ENCODE assay signal across 24 cellular contexts in genomic region chr11:114142646-114143045, GRCh38.
DNase-seq lines count a peak whose midpoint lies in the region; ATAC-seq and TF ChIP-seq lines count a peak whose summit lies in the region.
"Had no signal": no experiment of that assay in that cellular context is flagged by ENCODE, and none has a peak within 500 bp of the region (broad histone marks: within the 10 kb centered on the region; RNA-seq: fewer than 3 reads in every experiment).

No MANE protein-coding gene starts in this region.

- no peaks in the 10 kb centered on the region for H3K79me2 ChIP-seq in PC-3 (ENCODE audit: low read length)

- H3K4me3 ChIP-seq in A673 (ENCODE audit: low read depth, low read length, poor library complexity, severe bottlenecking) = no peak overlapping the region
- H3K4me3 ChIP-seq in muscle layer of colon (ENCODE audit: low read depth in 1 of 2, low read length in 2 of 2) = no peak overlapping the region
- no peak overlapping the region for H3K4me3 ChIP-seq in subcutaneous abdominal adipose tissue (ENCODE audit: low read depth in 1 of 5, low read length in 5 of 5)
- no peak overlapping the region for H3K4me3 ChIP-seq in colonic mucosa
- H3K4me3 ChIP-seq in PC-3 (ENCODE audit: low read length) = no peak overlapping the region
- H3K4me3 ChIP-seq: spleen had no signal

- H3K4me1 ChIP-seq in A673 (ENCODE audit: insufficient read depth, low read length, poor library complexity, severe bottlenecking) (peaks cover 99% of the 10 kb centered on the region), muscle layer of colon (ENCODE audit: insufficient read depth, low read length) (peaks cover 82% of the 10 kb centered on the region), subcutaneous abdominal adipose tissue (ENCODE audit: control insufficient read depth in 5 of 5, insufficient read depth in 5 of 5, low read length in 5 of 5) (peaks cover 14 to 75% (median 64%) of the 10 kb centered on the region in 5 donors), colonic mucosa (no peaks in the 10 kb centered on the region), PC-3 (ENCODE audit: insufficient read depth, low read length) (no peaks in the 10 kb centered on the region)

- peaks cover 6% of the 10 kb centered on the region for H3K36me3 Mint-ChIP-seq in brain

- no TSS peak for BruUV-seq in A673 (replicated peaks; lab: Mats Ljungman, UMichigan)
- no TSS peak for BruUV-seq in PC-3 (replicated peaks; lab: Mats Ljungman, UMichigan)

- H3K4me3 Mint-ChIP-seq in brain = no peak overlapping the region
- H3K4me3 Mint-ChIP-seq: CD4-positive, CD25-positive, alpha-beta regulatory T cell; H9 had no signal

- no peaks in the 10 kb centered on the region for H4K20me1 ChIP-seq in PC-3 (ENCODE audit: low read length)

- no peaks in the 10 kb centered on the region for H3K27me3 ChIP-seq in A673 (replicated peaks; ENCODE audit: insufficient read depth, low read depth, low read length, poor library complexity)
- no peaks in the 10 kb centered on the region for H3K27me3 ChIP-seq in muscle layer of colon (ENCODE audit: control insufficient read depth in 1 of 2, insufficient read depth in 2 of 2, low read length in 2 of 2)
- no peaks in the 10 kb centered on the region for H3K27me3 ChIP-seq in subcutaneous abdominal adipose tissue (ENCODE audit: control insufficient read depth in 5 of 5, insufficient read depth in 4 of 5, low read length in 5 of 5)
- no peaks in the 10 kb centered on the region for H3K27me3 ChIP-seq in colonic mucosa
- H3K27me3 ChIP-seq in PC-3 (ENCODE audit: low read length) = peaks cover 94% of the 10 kb centered on the region
- H3K27me3 ChIP-seq: spleen had no signal

- no peaks in the 10 kb centered on the region for H3K9me3 ChIP-seq in A673 (ENCODE audit: low read depth, low read length, poor library complexity, severe bottlenecking)
- H3K9me3 ChIP-seq in muscle layer of colon (ENCODE audit: low read length) = no peaks in the 10 kb centered on the region
- H3K9me3 ChIP-seq in subcutaneous abdominal adipose tissue (ENCODE audit: control insufficient read depth in 5 of 5, low read length in 5 of 5) = no peaks in the 10 kb centered on the region
- no peaks in the 10 kb centered on the region for H3K9me3 ChIP-seq in colonic mucosa
- no peaks in the 10 kb centered on the region for H3K9me3 ChIP-seq in PC-3 (ENCODE audit: low read length)
- H3K9me3 ChIP-seq: spleen had no signal

- H3K27me3 Mint-ChIP-seq in brain = peaks cover 17% of the 10 kb centered on the region

- no peak overlapping the region for H2AFZ ChIP-seq in PC-3 (ENCODE audit: low read length)

- H3F3A ChIP-seq in PC-3 (ENCODE audit: low read length, unreplicated experiment) = no peaks in the 10 kb centered on the region

- no peaks in the 10 kb centered on the region for H3K9me2 ChIP-seq in PC-3 (replicated peaks; ENCODE audit: low read length)

- ATAC-seq in SK-N-SH treated with all-trans-retinoic acid at 6 μM for 48 hours = no peak
- ATAC-seq in PC-3 = no peak

- H3K4me2 ChIP-seq in PC-3 (ENCODE audit: low read length) = no peak overlapping the region

- peaks cover 0 to 5% (median 0%) of the 10 kb centered on the region in 5 experiments for H3K9me3 Mint-ChIP-seq in brain
- H3K9me3 Mint-ChIP-seq: effector memory CD8-positive, alpha-beta T cell; H9 had no signal

- intact Hi-C loops in A673 (cut with micrococcal nuclease; ENCODE audit: unreplicated experiment) = loop anchor here (2.0 kb wide), 1 partner anchor 66 kb away; no protein-coding TSS in a partner anchor
- intact Hi-C loops in colonic mucosa (cut with DNase I) = no loop called here
- intact Hi-C loops in PC-3 (cut with micrococcal nuclease) = no loop called here

- H3K4me1 Mint-ChIP-seq in brain = peaks cover 69% of the 10 kb centered on the region

- H3K9ac ChIP-seq in muscle layer of colon (ENCODE audit: low read length) (no peak overlapping the region), subcutaneous abdominal adipose tissue (ENCODE audit: low read length in 5 of 5) (no peak overlapping the region), colonic mucosa (ENCODE audit: low read depth in 2 of 2, low read length in 2 of 2) (peak overlapping the region in 1 of 2 donors; percentile 43), PC-3 (ENCODE audit: low read length) (no peak overlapping the region)

- peak overlapping the region; percentile 91 for H3K27ac ChIP-seq in A673 (ENCODE audit: low read depth, low read length, poor library complexity, severe bottlenecking)
- H3K27ac ChIP-seq in muscle layer of colon (ENCODE audit: low read depth, low read length) = peak overlapping the region; percentile 46
- peak overlapping the region; percentile 47 for H3K27ac ChIP-seq in subcutaneous abdominal adipose tissue (ENCODE audit: low read depth, low read length)
- H3K27ac ChIP-seq in colonic mucosa = no peak overlapping the region
- H3K27ac ChIP-seq in PC-3 (ENCODE audit: low read length) = no peak overlapping the region

- H3K27ac Mint-ChIP-seq in brain = peak overlapping the region in 3 of 5 experiments; percentile 17 to 93 (median 74)
- H3K27ac Mint-ChIP-seq: effector memory CD8-positive, alpha-beta T cell; H9 had no signal

- POLR2A ChIA-PET in A673 (lab: Charles Lee; ENCODE audit: low non-redundant PET) = interaction anchor here (0.6 kb wide), 1 partner anchor 24 kb away, joined by 14 read pairs; no protein-coding TSS in a partner anchor
- POLR2A ChIA-PET in PC-3 (lab: Charles Lee; ENCODE audit: unreplicated experiment) = no interaction called here

- TF ChIP-seq CTCF in A673 (conservative IDR thresholded peaks at IDR 0.05; ENCODE audit: low read depth, low read length) (no peak), brain (conservative IDR thresholded peaks at IDR 0.05) (no peak), colonic mucosa (IDR thresholded peaks at IDR 0.05) (no peak), PC-3 (conservative IDR thresholded peaks at IDR 0.05; ENCODE audit: low read depth, low read length) (no peak)

- CTCF ChIA-PET in A673 (lab: Charles Lee) = no interaction called here
- CTCF ChIA-PET in PC-3 (lab: Charles Lee) = no interaction called here

- peak; percentile 17 for DNase-seq in A673 (ENCODE audit: low spot score)
- DNase-seq in colonic mucosa = no peak
- no peak for DNase-seq in activated naive CD4-positive, alpha-beta T cell treated with anti-CD3 and anti-CD28 coated beads, Interleukin-2, amount 50 U/mL, for 16 hours
- DNase-seq in PC-3 = no peak
- DNase-seq: ACHN; activated CD4-positive, alpha-beta T cell treated with anti-CD3 and anti-CD28 coated beads, Interleukin-2, amount 50 U/mL, for 4 hours; anterior cingulate cortex; CD4-positive, CD25-positive, alpha-beta regulatory T cell; cerebellar nuclear complex; effector memory CD8-positive, alpha-beta T cell; GDM1; H9; islet precursor cell; mammary epithelial cell; naive B cell; NCI-H2107; NCI-H510A treated with DMSO at 0.1 percent for 48 hours; spleen; stimulated activated CD8-positive, alpha-beta memory T cell treated with anti-CD3 and anti-CD28 coated beads, Interleukin-4, amount 100 ng/mL, for 48 hours; trophoblast cell had no signal

- H3K36me3 ChIP-seq in A673 (ENCODE audit: insufficient read depth, low read length, poor library complexity, severe bottlenecking) (no peaks in the 10 kb centered on the region), muscle layer of colon (ENCODE audit: insufficient read depth, low read length) (no peaks in the 10 kb centered on the region), subcutaneous abdominal adipose tissue (ENCODE audit: control insufficient read depth in 5 of 5, insufficient read depth in 5 of 5, low read length in 5 of 5) (peaks cover 0 to 11% (median 7%) of the 10 kb centered on the region in 5 donors), colonic mucosa (no peaks in the 10 kb centered on the region), PC-3 (ENCODE audit: low read depth, low read length) (no peaks in the 10 kb centered on the region)

TF ChIP-seq in SK-N-SH treated with all-trans-retinoic acid at 6 μM for 48 hours, 23 proteins besides CTCF, POLR2A, EP300 and RAD21 (continues in another document):
- TF ChIP-seq TCF4 (CRISPR knock-in tag; IDR thresholded peaks at IDR 0.05; ENCODE audit: borderline replicate concordance) (no peak), GLIS3 (CRISPR knock-in tag; IDR thresholded peaks at IDR 0.05) (no peak), PATZ1 (CRISPR knock-in tag; IDR thresholded peaks at IDR 0.05; ENCODE audit: borderline replicate concordance) (no peak)
- TF ChIP-seq, protein P1, sequence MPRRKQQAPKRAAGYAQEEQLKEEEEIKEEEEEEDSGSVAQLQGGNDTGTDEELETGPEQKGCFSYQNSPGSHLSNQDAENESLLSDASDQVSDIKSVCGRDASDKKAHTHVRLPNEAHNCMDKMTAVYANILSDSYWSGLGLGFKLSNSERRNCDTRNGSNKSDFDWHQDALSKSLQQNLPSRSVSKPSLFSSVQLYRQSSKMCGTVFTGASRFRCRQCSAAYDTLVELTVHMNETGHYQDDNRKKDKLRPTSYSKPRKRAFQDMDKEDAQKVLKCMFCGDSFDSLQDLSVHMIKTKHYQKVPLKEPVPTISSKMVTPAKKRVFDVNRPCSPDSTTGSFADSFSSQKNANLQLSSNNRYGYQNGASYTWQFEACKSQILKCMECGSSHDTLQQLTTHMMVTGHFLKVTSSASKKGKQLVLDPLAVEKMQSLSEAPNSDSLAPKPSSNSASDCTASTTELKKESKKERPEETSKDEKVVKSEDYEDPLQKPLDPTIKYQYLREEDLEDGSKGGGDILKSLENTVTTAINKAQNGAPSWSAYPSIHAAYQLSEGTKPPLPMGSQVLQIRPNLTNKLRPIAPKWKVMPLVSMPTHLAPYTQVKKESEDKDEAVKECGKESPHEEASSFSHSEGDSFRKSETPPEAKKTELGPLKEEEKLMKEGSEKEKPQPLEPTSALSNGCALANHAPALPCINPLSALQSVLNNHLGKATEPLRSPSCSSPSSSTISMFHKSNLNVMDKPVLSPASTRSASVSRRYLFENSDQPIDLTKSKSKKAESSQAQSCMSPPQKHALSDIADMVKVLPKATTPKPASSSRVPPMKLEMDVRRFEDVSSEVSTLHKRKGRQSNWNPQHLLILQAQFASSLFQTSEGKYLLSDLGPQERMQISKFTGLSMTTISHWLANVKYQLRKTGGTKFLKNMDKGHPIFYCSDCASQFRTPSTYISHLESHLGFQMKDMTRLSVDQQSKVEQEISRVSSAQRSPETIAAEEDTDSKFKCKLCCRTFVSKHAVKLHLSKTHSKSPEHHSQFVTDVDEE (CRISPR knock-in tag; IDR thresholded peaks at IDR 0.05) = no peak

Comparison
In these comparisons a context has a peak if more than half of its experiments do, and no peak if none do; other contexts are left out.
1. H3K27ac ChIP-seq: peak in A673 (single experiment), muscle layer of colon (single experiment) and subcutaneous abdominal adipose tissue (single experiment); none in colonic mucosa (single experiment) and PC-3 (single experiment).